ENCODE assay signal across 23 cellular contexts in genomic region chr3:169103941-169104340, GRCh38.
"Had no signal": no experiment of that assay in that cellular context is flagged by ENCODE, and none has a peak within 500 bp of the region (broad histone marks: within the 10 kb centered on the region; RNA-seq: fewer than 3 reads in every experiment).

No MANE protein-coding gene starts in this region.

- H3K4me2 ChIP-seq: neural progenitor cell had no signal

- H3K27me3 ChIP-seq: ascending aorta, neural progenitor cell, testis, transverse colon had no signal

- H3K4me1 Mint-ChIP-seq: activated CD4-positive, alpha-beta T cell treated with anti-CD3 and anti-CD28 coated beads for 36 hours; activated naive CD4-positive, alpha-beta T cell treated with anti-CD3 and anti-CD28 coated beads, Interleukin-2, amount 10 ng/mL, durations not matched to agents 7 days and 5 days; activated naive CD8-positive, alpha-beta T cell treated with anti-CD3 and anti-CD28 coated beads, Interleukin-2, amount 10 ng/mL, durations not matched to agents 7 days and 5 days; naive thymus-derived CD8-positive, alpha-beta T cell had no signal

- H3K27ac Mint-ChIP-seq: activated CD4-positive, alpha-beta T cell treated with anti-CD3 and anti-CD28 coated beads for 36 hours; activated naive CD4-positive, alpha-beta T cell treated with anti-CD3 and anti-CD28 coated beads, Interleukin-2, amount 10 ng/mL, durations not matched to agents 7 days and 5 days; activated naive CD8-positive, alpha-beta T cell treated with anti-CD3 and anti-CD28 coated beads, Interleukin-2, amount 10 ng/mL, durations not matched to agents 7 days and 5 days; activated T-helper 1 cell treated with anti-CD3 and anti-CD28 coated beads, Interleukin-12 subunit alpha, Interleukin-12 subunit beta, Interleukin-2, Interleukin-4 antibody, amounts not matched to agents 30 ng/mL and 10 ng/mL and 1 ng/mL, durations not matched to agents 14 hours and 24 hours and 36 hours; naive thymus-derived CD8-positive, alpha-beta T cell; neural progenitor cell had no signal

- ATAC-seq: activated CD4-positive, alpha-beta T cell treated with anti-CD3 and anti-CD28 coated beads for 36 hours; left cardiac atrium; left ventricle myocardium superior; naive thymus-derived CD8-positive, alpha-beta T cell; right cardiac atrium; stimulated activated naive CD8-positive, alpha-beta T cell treated with anti-CD3 and anti-CD28 coated beads, Interleukin-15, Interleukin-2, amounts not matched to agents 100 U/mL and 50 U/mL, for 24 hours had no signal

- H3K4me3 Mint-ChIP-seq: activated CD4-positive, alpha-beta T cell treated with anti-CD3 and anti-CD28 coated beads for 36 hours; activated naive CD4-positive, alpha-beta T cell treated with anti-CD3 and anti-CD28 coated beads, Interleukin-2, amount 10 ng/mL, durations not matched to agents 7 days and 5 days; activated naive CD8-positive, alpha-beta T cell treated with anti-CD3 and anti-CD28 coated beads, Interleukin-2, amount 10 ng/mL, durations not matched to agents 7 days and 5 days; activated T-helper 1 cell treated with anti-CD3 and anti-CD28 coated beads, Interleukin-12 subunit alpha, Interleukin-12 subunit beta, Interleukin-2, Interleukin-4 antibody, amounts not matched to agents 30 ng/mL and 10 ng/mL and 1 ng/mL, durations not matched to agents 14 hours and 24 hours and 36 hours; naive thymus-derived CD8-positive, alpha-beta T cell; neural progenitor cell had no signal

- H3K9me3 Mint-ChIP-seq: activated naive CD4-positive, alpha-beta T cell treated with anti-CD3 and anti-CD28 coated beads, Interleukin-2, amount 10 ng/mL, durations not matched to agents 7 days and 5 days; activated naive CD8-positive, alpha-beta T cell treated with anti-CD3 and anti-CD28 coated beads, Interleukin-2, amount 10 ng/mL, durations not matched to agents 7 days and 5 days; activated T-helper 1 cell treated with anti-CD3 and anti-CD28 coated beads, Interleukin-12 subunit alpha, Interleukin-12 subunit beta, Interleukin-2, Interleukin-4 antibody, amounts not matched to agents 30 ng/mL and 10 ng/mL and 1 ng/mL, durations not matched to agents 14 hours and 24 hours and 36 hours; neural progenitor cell had no signal

- H3K4me1 ChIP-seq: neural progenitor cell, testis, transverse colon had no signal

- H2AFZ ChIP-seq: neural progenitor cell had no signal

- H3K9ac ChIP-seq: neural progenitor cell had no signal

- DNase-seq: activated CD4-positive, alpha-beta T cell treated with anti-CD3 and anti-CD28 coated beads for 36 hours; activated CD4-positive, alpha-beta T cell treated with anti-CD3 and anti-CD28 coated beads, Interleukin-2, amount 50 U/mL, for 48 hours; activated CD4-positive, CD25-positive, alpha-beta regulatory T cell; activated CD8-positive, alpha-beta memory T cell treated with anti-CD3 and anti-CD28 coated beads for 24 hours; activated effector memory CD4-positive, alpha-beta T cell treated with anti-CD3 and anti-CD28 coated beads, Interleukin-2, amount 50 U/mL, for 16 hours; activated naive CD4-positive, alpha-beta T cell treated with anti-CD3 and anti-CD28 coated beads, Interleukin-2, amount 10 ng/mL, durations not matched to agents 7 days and 5 days; activated naive CD8-positive, alpha-beta T cell treated with anti-CD3 and anti-CD28 coated beads, Interleukin-2, amount 10 ng/mL, durations not matched to agents 7 days and 5 days; caudate nucleus; cortex of kidney; head of caudate nucleus; hippocampal formation; left cardiac atrium; left ventricle myocardium superior; naive thymus-derived CD8-positive, alpha-beta T cell; occipital lobe; right cardiac atrium; stimulated activated CD4-positive, alpha-beta T cell treated with anti-CD3 and anti-CD28 coated beads, Interleukin-2, amount 100 ng/mL, for 48 hours; stimulated activated naive CD8-positive, alpha-beta T cell treated with anti-CD3 and anti-CD28 coated beads, Interleukin-15, Interleukin-2, amounts not matched to agents 100 U/mL and 50 U/mL, for 24 hours; testis; transverse colon had no signal

- H3K36me3 Mint-ChIP-seq: activated naive CD4-positive, alpha-beta T cell treated with anti-CD3 and anti-CD28 coated beads, Interleukin-2, amount 10 ng/mL, durations not matched to agents 7 days and 5 days; activated naive CD8-positive, alpha-beta T cell treated with anti-CD3 and anti-CD28 coated beads, Interleukin-2, amount 10 ng/mL, durations not matched to agents 7 days and 5 days; naive thymus-derived CD8-positive, alpha-beta T cell; neural progenitor cell had no signal

- H3K9me3 ChIP-seq: ascending aorta, testis, transverse colon had no signal

- H3K27ac ChIP-seq: neural progenitor cell, testis, transverse colon had no signal

- H3K4me3 ChIP-seq: ascending aorta, neural progenitor cell, testis, transverse colon had no signal

- H3K36me3 ChIP-seq: ascending aorta, neural progenitor cell, transverse colon had no signal
